Comparison of ENCODE assay signal across 18 cellular contexts in the genomic region with DNA sequence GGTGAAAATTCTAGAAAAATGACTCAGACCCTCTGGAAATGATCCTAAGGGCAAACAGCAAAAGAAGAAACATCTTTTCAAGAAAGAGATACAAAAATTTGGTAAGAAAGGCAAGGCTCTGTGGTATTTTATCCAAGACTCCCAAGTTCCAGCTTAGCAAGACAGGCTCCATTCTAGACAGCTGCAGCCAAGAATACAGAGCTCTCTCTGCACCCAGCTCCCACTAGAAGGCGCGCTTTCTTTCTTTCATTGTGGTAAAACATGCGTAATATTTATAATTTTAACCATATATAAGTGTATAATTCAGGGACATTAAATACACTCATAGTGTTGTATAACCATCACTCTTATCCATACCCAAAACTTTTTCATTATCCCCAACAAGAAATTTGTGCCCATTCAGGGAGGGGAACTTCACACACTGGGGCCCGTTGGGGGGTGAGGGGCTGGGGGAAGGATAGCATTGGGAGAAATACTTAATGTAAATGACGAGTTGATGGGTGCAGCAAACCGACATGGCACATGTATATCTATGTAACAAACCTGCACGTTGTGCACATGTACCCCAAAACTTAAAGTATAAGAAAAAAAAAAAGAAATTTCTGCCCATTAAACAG. TPM values are rescaled to one million over a fixed set of nuclear protein-coding genes. Genes with fewer than 3 reads are reported as not detected.
A peak's percentile ranks its signal among the peaks of the same experiment; 100 is the strongest.
DNase-seq lines count a peak whose midpoint lies in the region; ATAC-seq and TF ChIP-seq lines count a peak whose summit lies in the region.
"Had no signal": no experiment of that assay in that cellular context is flagged by ENCODE, and none has a peak within 500 bp of the region (broad histone marks: within the 10 kb centered on the region; RNA-seq: fewer than 3 reads in every experiment).

No MANE protein-coding gene starts in this region.

- H3K27ac Mint-ChIP-seq in endothelial cell (ENCODE audit: unreplicated experiment) = no peak overlapping the region
- H3K27ac Mint-ChIP-seq: activated naive CD8-positive, alpha-beta T cell; natural killer cell; T-helper 1 cell treated with Interleukin-12 subunit alpha and Interleukin-12 subunit beta and Interleukin-4 antibody, amounts not matched to agents 30 μg/mL and 1 μg/mL, for 36 hours had no signal

- H3K9me3 ChIP-seq in osteoblast (ENCODE audit: low read depth, low read length) = no peaks in the 10 kb centered on the region
- no peaks in the 10 kb centered on the region for H3K9me3 ChIP-seq in uterus
- H3K9me3 ChIP-seq: tibial nerve had no signal

- H3K27ac ChIP-seq in osteoblast (ENCODE audit: low read depth, low read length) = no peak overlapping the region
- no peak overlapping the region for H3K27ac ChIP-seq in uterus
- H3K27ac ChIP-seq: HL-60, skin epidermis, tibial nerve had no signal

- H3K36me3 Mint-ChIP-seq in endothelial cell (ENCODE audit: low read depth, unreplicated experiment) = no peaks in the 10 kb centered on the region
- H3K36me3 Mint-ChIP-seq: activated naive CD8-positive, alpha-beta T cell; natural killer cell had no signal

- no peak for ATAC-seq in HG03442 (IDR thresholded peaks at IDR 0.05; ENCODE audit: unreplicated experiment)
- ATAC-seq: left colon, natural killer cell had no signal

- H3K9me3 Mint-ChIP-seq in endothelial cell (ENCODE audit: unreplicated experiment) = no peaks in the 10 kb centered on the region
- H3K9me3 Mint-ChIP-seq: natural killer cell; T-helper 1 cell treated with Interleukin-12 subunit alpha and Interleukin-12 subunit beta and Interleukin-4 antibody, amounts not matched to agents 30 μg/mL and 1 μg/mL, for 36 hours had no signal

- peak; percentile 38 for TF ChIP-seq CTCF in astrocyte of the spinal cord (IDR thresholded peaks at IDR 0.05; ENCODE audit: low read depth, low read length)
- peak; percentile 47 for TF ChIP-seq CTCF in osteoblast (IDR thresholded peaks at IDR 0.05; ENCODE audit: extremely low read depth, low read depth, low read length)
- TF ChIP-seq CTCF in uterus (IDR thresholded peaks at IDR 0.05) = no peak
- TF ChIP-seq CTCF in endothelial cell (IDR thresholded peaks at IDR 0.05; ENCODE audit: unreplicated experiment) = no peak

- no peaks in the 10 kb centered on the region for H4K20me1 ChIP-seq in osteoblast (ENCODE audit: insufficient read depth, low read length)

- no peaks in the 10 kb centered on the region for H3K79me2 ChIP-seq in osteoblast (ENCODE audit: insufficient read depth, low read length)

- no peak overlapping the region for H3K4me2 ChIP-seq in osteoblast (ENCODE audit: insufficient read depth, low read length)

- no peak overlapping the region for H3K4me3 Mint-ChIP-seq in endothelial cell (ENCODE audit: unreplicated experiment)
- H3K4me3 Mint-ChIP-seq: activated naive CD8-positive, alpha-beta T cell; natural killer cell; T-helper 1 cell treated with Interleukin-12 subunit alpha and Interleukin-12 subunit beta and Interleukin-4 antibody, amounts not matched to agents 30 μg/mL and 1 μg/mL, for 36 hours had no signal

- intact Hi-C loops in uterus (cut with DNase I; ENCODE audit: low total_unique reads) = no loop called here

- H3K4me3 ChIP-seq in astrocyte of the spinal cord (ENCODE audit: low read depth, low read length) (no peak overlapping the region), osteoblast (ENCODE audit: insufficient read depth, low read length) (no peak overlapping the region), uterus (no peak overlapping the region)
- H3K4me3 ChIP-seq: skin epidermis, tibial nerve had no signal

- H3K4me1 Mint-ChIP-seq in endothelial cell (ENCODE audit: unreplicated experiment) = no peaks in the 10 kb centered on the region

- no peak overlapping the region for H2AFZ ChIP-seq in osteoblast (ENCODE audit: low read length)

- H3K27me3 ChIP-seq in osteoblast (ENCODE audit: insufficient read depth, low read length) = peaks cover 4% of the 10 kb centered on the region
- H3K27me3 ChIP-seq in uterus = no peaks in the 10 kb centered on the region
- H3K27me3 ChIP-seq: tibial nerve had no signal

- peaks cover 4% of the 10 kb centered on the region for H3K4me1 ChIP-seq in osteoblast (ENCODE audit: insufficient read depth, low read length)
- H3K4me1 ChIP-seq in uterus = no peaks in the 10 kb centered on the region

- no peak for TF ChIP-seq POLR2A in uterus (IDR thresholded peaks at IDR 0.05)

- in situ Hi-C loops in astrocyte of the spinal cord (cut with HindIII; ENCODE audit: low sequenced_read_pairs) = no loop called here

- DNase-seq in SIG-M5 treated with dmso at 0.1 percent for 504 hours (lab: John Stamatoyannopoulos, UW; ENCODE audit: unreplicated experiment) (peak; percentile 21), SIG-M5 (lab: John Stamatoyannopoulos, UW) (no peak), M059J (ENCODE audit: low read depth) (peak; percentile 16), astrocyte of the spinal cord (ENCODE audit: low read depth, low spot score) (no peak), osteoblast (ENCODE audit: insufficient read length, low spot score, missing footprints) (no peak), uterus (no peak), endothelial cell (ENCODE audit: low spot score) (no peak)
- DNase-seq: EL, head of caudate nucleus, left colon, natural killer cell, NCI-H1436 treated with DMSO at 0.1 percent for 48 hours had no signal

- no peaks in the 10 kb centered on the region for H3K27me3 Mint-ChIP-seq in endothelial cell (ENCODE audit: unreplicated experiment)

- no peaks in the 10 kb centered on the region for H3K36me3 ChIP-seq in osteoblast (ENCODE audit: insufficient read depth, low read length)
- no peaks in the 10 kb centered on the region for H3K36me3 ChIP-seq in uterus
- H3K36me3 ChIP-seq: tibial nerve had no signal

RNA-seq across cellular contexts. Expression of gene HFM1, which starts 2.2 kb away (rescaled TPM):
- 0.10 TPM in 1 of 2 replicates, not detected in the other for total RNA-seq in M059J (2014; rRNA removed; shearing (Covaris generic))
- total RNA-seq in osteoblast = 0.29 and 0.36 TPM in 2 replicates
- 10 to 100 TPM in 3 of 4 donors, 1 to 10 TPM in 1; 8.2 to 25.3 (median 10.5) TPM for total RNA-seq in uterus
- total RNA-seq in endothelial cell (ENCODE audit: unreplicated experiment) = 2.5 TPM

Comparison
In these comparisons a context has a peak if more than half of its experiments do, and no peak if none do; other contexts are left out.
1. DNase-seq: peak in SIG-M5 treated with dmso at 0.1 percent for 504 hours (single experiment) and M059J (single experiment); none in SIG-M5 (single experiment), astrocyte of the spinal cord (single experiment), osteoblast (single experiment), uterus (0 of 2) and endothelial cell (single experiment).
2. CTCF ChIP-seq: peak in astrocyte of the spinal cord (single experiment) and osteoblast (single experiment); none in uterus (0 of 4) and endothelial cell (single experiment).